In the genomic region with DNA sequence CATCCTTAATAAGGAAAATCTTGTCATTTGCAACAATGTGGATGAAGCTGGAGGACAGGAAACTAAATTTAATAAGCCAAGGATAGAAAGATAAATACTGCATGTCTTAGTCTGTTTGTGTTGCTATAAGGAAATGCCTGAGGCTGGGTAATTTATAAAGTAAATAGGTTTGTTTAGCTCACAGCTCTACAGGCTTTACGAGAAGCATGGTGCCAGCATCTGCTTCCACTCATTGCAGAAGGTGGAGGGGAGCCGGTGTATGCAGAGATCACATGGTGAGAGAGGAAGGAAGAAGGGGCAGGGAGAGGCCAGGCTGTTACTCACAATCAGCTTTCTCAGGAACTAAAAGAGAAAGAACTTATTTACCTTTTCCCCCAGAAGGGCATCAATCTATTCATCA, we compare ENCODE assay signal across 1 cellular context.
TF ChIP-seq lines count a peak whose summit lies in the region.

No MANE protein-coding gene starts in this region.

TF ChIP-seq in GM23338, 12 proteins besides CTCF, POLR2A, EP300 and RAD21 (continued from another document):
- no peak for TF ChIP-seq ZNF462 (CRISPR knock-in tag; IDR thresholded peaks at IDR 0.05)
- TF ChIP-seq, protein P1, sequence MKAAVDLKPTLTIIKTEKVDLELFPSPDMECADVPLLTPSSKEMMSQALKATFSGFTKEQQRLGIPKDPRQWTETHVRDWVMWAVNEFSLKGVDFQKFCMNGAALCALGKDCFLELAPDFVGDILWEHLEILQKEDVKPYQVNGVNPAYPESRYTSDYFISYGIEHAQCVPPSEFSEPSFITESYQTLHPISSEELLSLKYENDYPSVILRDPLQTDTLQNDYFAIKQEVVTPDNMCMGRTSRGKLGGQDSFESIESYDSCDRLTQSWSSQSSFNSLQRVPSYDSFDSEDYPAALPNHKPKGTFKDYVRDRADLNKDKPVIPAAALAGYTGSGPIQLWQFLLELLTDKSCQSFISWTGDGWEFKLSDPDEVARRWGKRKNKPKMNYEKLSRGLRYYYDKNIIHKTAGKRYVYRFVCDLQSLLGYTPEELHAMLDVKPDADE (IDR thresholded peaks at IDR 0.05), result no peak
